In genomic region chr17:32558328-32558955, GRCh38 we compare ENCODE assay signal across 13 cellular contexts.
DNase-seq lines count a peak whose midpoint lies in the region; ATAC-seq, FAIRE-seq and TF ChIP-seq lines count a peak whose summit lies in the region.
"Had no signal": no experiment of that assay in that cellular context is flagged by ENCODE, and none has a peak within 500 bp of the region (broad histone marks: within the 10 kb centered on the region; RNA-seq: fewer than 3 reads in every experiment).

No MANE protein-coding gene starts in this region.

- no peaks in the 10 kb centered on the region for H3K36me3 Mint-ChIP-seq in CD8-positive, alpha-beta T cell
- H3K36me3 Mint-ChIP-seq in T-helper 17 cell (ENCODE audit: low read depth) (no peaks in the 10 kb centered on the region), immature natural killer cell (no peaks in the 10 kb centered on the region)

- TF ChIP-seq POLR2A in body of pancreas (IDR thresholded peaks at IDR 0.05) (no peak), stomach (IDR thresholded peaks at IDR 0.05) (no peak)

- no peak for ATAC-seq in CD8-positive, alpha-beta T cell
- ATAC-seq in T-helper 17 cell, result peak; percentile 27
- no peak for ATAC-seq in body of pancreas
- no peak for ATAC-seq in HG03460 (IDR thresholded peaks at IDR 0.05; ENCODE audit: unreplicated experiment)
- ATAC-seq: HCT116, left cardiac atrium had no signal

- no peaks in the 10 kb centered on the region for H3K36me3 ChIP-seq in CD8-positive, alpha-beta T cell (ENCODE audit: insufficient read depth, low read length)
- H3K36me3 ChIP-seq in body of pancreas (replicated peaks in 1 of 2; ENCODE audit: insufficient read depth in 1 of 2, low read depth in 2 of 2), result no peaks in the 10 kb centered on the region
- H3K36me3 ChIP-seq in stomach, result no peaks in the 10 kb centered on the region
- H3K36me3 ChIP-seq: gastrocnemius medialis had no signal

- H3K27ac ChIP-seq in CD8-positive, alpha-beta T cell (ENCODE audit: low read depth, low read length), result no peak overlapping the region
- H3K27ac ChIP-seq in body of pancreas, result no peak overlapping the region
- H3K27ac ChIP-seq in stomach, result no peak overlapping the region
- H3K27ac ChIP-seq: gastrocnemius medialis, parathyroid adenoma, RWPE1 had no signal

- WGBS in body of pancreas, 2 donors, result 61 to 77% methylated on average over 6 of the region's 6 CpGs
- 56 to 71% (median 59%) methylated on average over 6 of the region's 6 CpGs for WGBS in stomach, 5 donors

- CTCF ChIA-PET in CD8-positive, alpha-beta T cell (lab: Charles Lee), result interaction anchor here (1.2 to 1.3 kb wide), 2 partner anchors 72 to 74 kb away, joined by 4 to 5 read pairs; partner anchors contain the start of gene CDK5R1

- TF ChIP-seq CTCF in CD8-positive, alpha-beta T cell (IDR thresholded peaks at IDR 0.05), result no peak
- no peak for TF ChIP-seq CTCF in body of pancreas (IDR thresholded peaks at IDR 0.05)
- no peak for TF ChIP-seq CTCF in stomach (IDR thresholded peaks at IDR 0.05)

- POLR2A ChIA-PET in CD8-positive, alpha-beta T cell (lab: Charles Lee), result interaction anchor here (0.8 kb wide), 1 partner anchor 72 kb away, joined by 4 read pairs; no protein-coding TSS in a partner anchor

- no peak for DNase-seq in CD8-positive, alpha-beta T cell
- no peak for DNase-seq in GM19239 (ENCODE audit: insufficient read length, low spot score)
- no peak for DNase-seq in T-helper 17 cell
- peak in 1 of 3 donors; percentile 16 for DNase-seq in immature natural killer cell
- DNase-seq in body of pancreas, result no peak
- no peak for DNase-seq in stomach
- DNase-seq in HTR-8/SVneo (ENCODE audit: insufficient read length, low spot score), result no peak
- DNase-seq: left cardiac atrium had no signal

- peaks cover 34% of the 10 kb centered on the region for H3K4me1 Mint-ChIP-seq in CD8-positive, alpha-beta T cell (ENCODE audit: low read depth)
- H3K4me1 Mint-ChIP-seq in T-helper 17 cell (peaks cover 18% of the 10 kb centered on the region), immature natural killer cell (peaks cover 37 to 45% of the 10 kb centered on the region in 2 donors)

- peak; percentile 97 for FAIRE-seq in GM19239 (lab: Jason Lieb, UNC)
- no peak for FAIRE-seq in HTR-8/SVneo (lab: Jason Lieb, UNC)

- TF ChIP-seq EP300 in stomach (IDR thresholded peaks at IDR 0.05), result no peak

- no peaks in the 10 kb centered on the region for H3K9me3 ChIP-seq in CD8-positive, alpha-beta T cell (ENCODE audit: low read length)
- H3K9me3 ChIP-seq in T-helper 17 cell (ENCODE audit: control insufficient read depth, low read length, poor library complexity, severe bottlenecking) (no peaks in the 10 kb centered on the region), body of pancreas (no peaks in the 10 kb centered on the region), stomach (no peaks in the 10 kb centered on the region)
- H3K9me3 ChIP-seq: gastrocnemius medialis had no signal

- H3K4me3 Mint-ChIP-seq in CD8-positive, alpha-beta T cell, result peak overlapping the region; percentile 65
- peak overlapping the region; percentile 39 for H3K4me3 Mint-ChIP-seq in T-helper 17 cell
- peak overlapping the region; percentile 51 to 76 (median 62) for H3K4me3 Mint-ChIP-seq in immature natural killer cell

- intact Hi-C loops in CD8-positive, alpha-beta T cell (cut with DNase I, micrococcal nuclease), result loop anchor here in 1 of 2 experiments (5.0 kb wide), 1 partner anchor 56 kb away; no protein-coding TSS in a partner anchor
- intact Hi-C loops in body of pancreas (cut with DNase I) (no loop called here), stomach (cut with DNase I; ENCODE audit: low total_unique reads) (no loop called here)

- H3K27me3 Mint-ChIP-seq in CD8-positive, alpha-beta T cell (ENCODE audit: low read depth), result no peaks in the 10 kb centered on the region
- H3K27me3 Mint-ChIP-seq in T-helper 17 cell (no peaks in the 10 kb centered on the region), immature natural killer cell (ENCODE audit: low read depth in 3 of 3) (peaks cover 0 to 1% (median 0%) of the 10 kb centered on the region in 3 donors)

- no peaks in the 10 kb centered on the region for H3K9me3 Mint-ChIP-seq in CD8-positive, alpha-beta T cell
- no peaks in the 10 kb centered on the region for H3K9me3 Mint-ChIP-seq in immature natural killer cell

- peak overlapping the region; percentile 41 for H3K27ac Mint-ChIP-seq in CD8-positive, alpha-beta T cell
- H3K27ac Mint-ChIP-seq in T-helper 17 cell (peak overlapping the region; percentile 19), immature natural killer cell (peak overlapping the region; percentile 9 to 79 (median 70))

- H3K4me3 ChIP-seq in CD8-positive, alpha-beta T cell (ENCODE audit: low read depth, low read length), result peak overlapping the region; percentile 6
- H3K4me3 ChIP-seq in body of pancreas, result no peak overlapping the region
- no peak overlapping the region for H3K4me3 ChIP-seq in stomach
- H3K4me3 ChIP-seq: gastrocnemius medialis had no signal

- peaks cover 23% of the 10 kb centered on the region for H3K4me1 ChIP-seq in CD8-positive, alpha-beta T cell (ENCODE audit: insufficient read depth, low read length)
- H3K4me1 ChIP-seq in body of pancreas, result no peaks in the 10 kb centered on the region
- peaks cover 0 to 18% (median 11%) of the 10 kb centered on the region in 4 donors for H3K4me1 ChIP-seq in stomach
- H3K4me1 ChIP-seq: gastrocnemius medialis, parathyroid adenoma had no signal

- H3K27me3 ChIP-seq in CD8-positive, alpha-beta T cell (ENCODE audit: insufficient read depth, low read length), result no peaks in the 10 kb centered on the region
- H3K27me3 ChIP-seq in body of pancreas (no peaks in the 10 kb centered on the region), stomach (no peaks in the 10 kb centered on the region)
- H3K27me3 ChIP-seq: gastrocnemius medialis had no signal

Comparison
In these comparisons a context has a peak if more than half of its experiments do, and no peak if none do; other contexts are left out.
1. H3K27ac Mint-ChIP-seq: peak in every context shown above with its lines; median percentile 70 in immature natural killer cell; 41 in CD8-positive, alpha-beta T cell; 19 in T-helper 17 cell.